ENCODE assay signal across 21 cellular contexts in genomic region chr19:55545443-55545842, GRCh38. TPM values are rescaled to one million over a fixed set of nuclear protein-coding genes. Genes with fewer than 3 reads are reported as not detected.
A peak's percentile ranks its signal among the peaks of the same experiment; 100 is the strongest.
DNase-seq lines count a peak whose midpoint lies in the region; ATAC-seq and TF ChIP-seq lines count a peak whose summit lies in the region.
"Had no signal": no experiment of that assay in that cellular context is flagged by ENCODE, and none has a peak within 500 bp of the region (broad histone marks: within the 10 kb centered on the region; RNA-seq: fewer than 3 reads in every experiment).

SBK3 (minus strand) TSS chr19:55545543; CDS start chr19:55545543, 0 bp downstream.

- peak within 1 kb of the TSS; percentile 68 for H3K4me3 Mint-ChIP-seq in nephron progenitor cell
- H3K4me3 Mint-ChIP-seq: activated B cell treated with CpG ODN at 0.5 μM for 24 hours; activated T-helper 17 cell treated with anti-CD3 and anti-CD28 coated beads, Interleukin-2, amount 50 U/mL, for 72 hours; CD8-positive, alpha-beta T cell; HFFc6; stimulated activated effector memory CD8-positive, alpha-beta T cell treated with anti-CD3 and anti-CD28 coated beads, Interleukin-12 subunit alpha, Interleukin-12 subunit beta, amount 100 ng/mL, for 72 hours; T-helper 17 cell had no signal

- DNase-seq in Right ventricle myocardium inferior (ENCODE audit: missing footprints), result no peak
- no peak for DNase-seq in cardiac septum (ENCODE audit: low spot score)
- no peak for DNase-seq in esophagus squamous epithelium (lab: John Stamatoyannopoulos, UW)
- DNase-seq in nephron progenitor cell, result no peak
- no peak for DNase-seq in uterus
- no peak for DNase-seq in NCI-H2171 treated with DMSO at 0.1 percent for 48 hours (lab: John Stamatoyannopoulos, UW)
- no peak for DNase-seq in RWPE1 (ENCODE audit: low spot score)
- DNase-seq: activated B cell treated with CpG ODN at 0.5 μM for 24 hours; CD8-positive, alpha-beta T cell; foreskin keratinocyte; HFFc6; NCI-H1694 treated with DMSO at 0.1 percent for 48 hours; SHP77 treated with DMSO at 0.1 percent for 48 hours; T-helper 17 cell had no signal

- ATAC-seq in Right ventricle myocardium inferior, result no peak
- no peak for ATAC-seq in HG03354 (IDR thresholded peaks at IDR 0.05; ENCODE audit: poor library complexity, severe bottlenecking, unreplicated experiment)
- ATAC-seq: activated T-helper 17 cell treated with anti-CD3 and anti-CD28 coated beads, Interleukin-2, amount 50 U/mL, for 72 hours; CD8-positive, alpha-beta T cell; foreskin keratinocyte; left lobe of liver; stimulated activated effector memory CD8-positive, alpha-beta T cell treated with anti-CD3 and anti-CD28 coated beads, Interleukin-12 subunit alpha, Interleukin-12 subunit beta, amount 100 ng/mL, for 72 hours; T-helper 17 cell had no signal

- peak within 1 kb of the TSS; percentile 99 for H3K27ac Mint-ChIP-seq in nephron progenitor cell
- H3K27ac Mint-ChIP-seq: activated B cell treated with CpG ODN at 0.5 μM for 24 hours; activated T-helper 17 cell treated with anti-CD3 and anti-CD28 coated beads, Interleukin-2, amount 50 U/mL, for 72 hours; CD8-positive, alpha-beta T cell; stimulated activated effector memory CD8-positive, alpha-beta T cell treated with anti-CD3 and anti-CD28 coated beads, Interleukin-12 subunit alpha, Interleukin-12 subunit beta, amount 100 ng/mL, for 72 hours; T-helper 17 cell had no signal

- no peak for TF ChIP-seq CTCF in esophagus squamous epithelium (IDR thresholded peaks at IDR 0.05)
- TF ChIP-seq CTCF in nephron progenitor cell (IDR thresholded peaks at IDR 0.05), result no peak
- no peak for TF ChIP-seq CTCF in uterus (IDR thresholded peaks at IDR 0.05)
- no peak for TF ChIP-seq CTCF in RWPE1 (conservative IDR thresholded peaks at IDR 0.05; ENCODE audit: low read depth)

- intact Hi-C loops in Right ventricle myocardium inferior (cut with DNase I) (loop anchor here (5.0 kb wide), 1 partner anchor 37 kb away; the partner anchor contains the start of gene ZNF579), cardiac septum (cut with DNase I) (loop anchor here (5.0 kb wide), 1 partner anchor 37 kb away; the partner anchor contains the start of gene ZNF579), esophagus squamous epithelium (cut with DNase I) (no loop called here), uterus (cut with DNase I; ENCODE audit: low total_unique reads) (no loop called here)

- no peaks in the 10 kb centered on the region for H3K36me3 Mint-ChIP-seq in nephron progenitor cell (ENCODE audit: low read depth)
- H3K36me3 Mint-ChIP-seq: CD8-positive, alpha-beta T cell; stimulated activated effector memory CD8-positive, alpha-beta T cell treated with anti-CD3 and anti-CD28 coated beads, Interleukin-12 subunit alpha, Interleukin-12 subunit beta, amount 100 ng/mL, for 72 hours had no signal

- peaks cover 71% of the 10 kb centered on the region for H3K4me1 Mint-ChIP-seq in nephron progenitor cell
- H3K4me1 Mint-ChIP-seq: activated T-helper 17 cell treated with anti-CD3 and anti-CD28 coated beads, Interleukin-2, amount 50 U/mL, for 72 hours; stimulated activated effector memory CD8-positive, alpha-beta T cell treated with anti-CD3 and anti-CD28 coated beads, Interleukin-12 subunit alpha, Interleukin-12 subunit beta, amount 100 ng/mL, for 72 hours; T-helper 17 cell had no signal

- 84 to 92% methylated on average over 8 to 9 of the region's 10 CpGs for WGBS in esophagus squamous epithelium, 2 donors

- TF ChIP-seq POLR2A in esophagus squamous epithelium (IDR thresholded peaks at IDR 0.05) (no peak), uterus (IDR thresholded peaks at IDR 0.05) (no peak)

- H3K27me3 ChIP-seq in esophagus squamous epithelium, result peaks cover 0 to 58% (median 0%) of the 10 kb centered on the region in 4 donors
- no peaks in the 10 kb centered on the region for H3K27me3 ChIP-seq in uterus

- H3K36me3 ChIP-seq in esophagus squamous epithelium, result no peaks in the 10 kb centered on the region
- no peaks in the 10 kb centered on the region for H3K36me3 ChIP-seq in uterus

- H3K9me3 ChIP-seq in esophagus squamous epithelium (no peaks in the 10 kb centered on the region), uterus (no peaks in the 10 kb centered on the region)

- H3K9me3 Mint-ChIP-seq in nephron progenitor cell, result peaks cover 11% of the 10 kb centered on the region
- H3K9me3 Mint-ChIP-seq: activated B cell treated with CpG ODN at 0.5 μM for 24 hours; activated T-helper 17 cell treated with anti-CD3 and anti-CD28 coated beads, Interleukin-2, amount 50 U/mL, for 72 hours; CD8-positive, alpha-beta T cell; HFFc6 had no signal

- H3K27me3 Mint-ChIP-seq in nephron progenitor cell (ENCODE audit: low read depth, poor library complexity), result peaks cover 22% of the 10 kb centered on the region

- CTCF ChIA-PET in RWPE1 (lab: Yijun Ruan, JAX), result no interaction called here

- H3K4me1 ChIP-seq in esophagus squamous epithelium (peaks cover 0 to 36% (median 17%) of the 10 kb centered on the region in 3 donors), uterus (no peaks in the 10 kb centered on the region)

- H3K27ac ChIP-seq in esophagus squamous epithelium, result peak within 1 kb of the TSS in 3 of 4 donors; percentile 78 to 80 (median 80)
- peak within 1 kb of the TSS; percentile 64 to 78 for H3K27ac ChIP-seq in uterus
- no peak within 1 kb of the TSS for H3K27ac ChIP-seq in RWPE1
- H3K27ac ChIP-seq: foreskin keratinocyte had no signal

- H3K4me3 ChIP-seq in esophagus squamous epithelium (no peak within 1 kb of the TSS), uterus (no peak within 1 kb of the TSS)

- POLR2A ChIA-PET in RWPE1 (lab: Yijun Ruan, JAX; ENCODE audit: low non-redundant PET), result no interaction called here

RNA-seq across cellular contexts. Expression of gene SBK3, which starts in this region (rescaled TPM):
- 17.6 TPM for total RNA-seq in Right ventricle myocardium inferior
- 6.7 TPM for total RNA-seq in cardiac septum
- total RNA-seq in esophagus squamous epithelium, result 1 to 10 TPM in 1 of 4 donors, under 1 TPM in 1, not detected in 2; 0.22 to 1.0 TPM
- under 1 TPM in 2 of 4 donors, not detected in 2; 0.34 to 0.35 TPM for total RNA-seq in uterus
- total RNA-seq: A673; activated B cell treated with CpG ODN at 0.5 μM for 24 hours; activated CD8-positive, alpha-beta memory T cell treated with anti-CD3 and anti-CD28 coated beads for 36 hours; activated T-helper 17 cell treated with anti-CD3 and anti-CD28 coated beads, Interleukin-2, amount 50 U/mL, for 72 hours; CD8-positive, alpha-beta T cell; Daoy; foreskin keratinocyte; HFFc6; left lobe of liver; T-helper 17 cell had no signal

Comparison
In these comparisons a context has a peak if more than half of its experiments do, and no peak if none do; other contexts are left out.
1. intact Hi-C loops: an anchor here in Right ventricle myocardium inferior (5.0 kb wide) and cardiac septum (5.0 kb wide); none called in esophagus squamous epithelium and uterus.